ENCODE assay signal across 25 cellular contexts in the genomic region with DNA sequence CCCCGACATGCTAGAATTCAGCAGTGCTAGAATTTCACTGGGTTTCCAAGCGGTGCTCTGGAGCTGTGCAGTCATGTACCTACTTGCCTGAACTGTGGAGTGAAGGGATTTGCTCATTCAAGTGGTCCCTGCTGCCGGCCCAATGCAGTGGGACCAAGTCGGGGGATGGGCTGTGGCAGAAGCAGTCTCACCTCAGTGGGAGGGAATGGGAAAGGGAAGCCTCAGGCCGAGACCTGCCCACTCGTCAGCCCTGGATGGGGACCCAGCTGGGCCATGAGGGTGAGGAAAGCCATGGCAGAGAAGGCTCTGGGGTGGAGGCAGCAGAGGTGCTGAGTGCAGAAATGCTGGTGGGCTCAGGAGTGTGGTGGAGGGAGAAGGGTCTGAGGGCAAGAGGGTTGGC. TPM values are rescaled to one million over a fixed set of nuclear protein-coding genes. Genes with fewer than 3 reads are reported as not detected.
A peak's percentile ranks its signal among the peaks of the same experiment; 100 is the strongest.
DNase-seq lines count a peak whose midpoint lies in the region; ATAC-seq, FAIRE-seq and TF ChIP-seq lines count a peak whose summit lies in the region.
"Had no signal": no experiment of that assay in that cellular context is flagged by ENCODE, and none has a peak within 500 bp of the region (broad histone marks: within the 10 kb centered on the region; RNA-seq: fewer than 3 reads in every experiment).

No MANE protein-coding gene starts in this region.

- no peak for FAIRE-seq in astrocyte (lab: Jason Lieb, UNC)
- FAIRE-seq: GM12892 had no signal

- ATAC-seq in lower lobe of right lung: no peak
- ATAC-seq in thoracic aorta (ENCODE audit: insufficient number of reproducible peaks, low FRiP score, low read depth): no peak

- H3K4me3 ChIP-seq in astrocyte (ENCODE audit: insufficient read depth, low read depth, low read length) (no peak overlapping the region), lower lobe of right lung (no peak overlapping the region), thoracic aorta (no peak overlapping the region)
- H3K4me3 ChIP-seq: dorsolateral prefrontal cortex, testis had no signal

- H3K4me3 Mint-ChIP-seq in astrocyte (ENCODE audit: unreplicated experiment): peak overlapping the region; percentile 27
- H3K4me3 Mint-ChIP-seq: activated CD4-positive, alpha-beta T cell treated with anti-CD3 and anti-CD28 coated beads, Interleukin-2, amount 10 ng/mL, durations not matched to agents 7 days and 5 days; activated naive CD4-positive, alpha-beta T cell treated with anti-CD3 and anti-CD28 coated beads, Interleukin-2, amount 10 ng/mL, durations not matched to agents 7 days and 5 days had no signal

- H3K4me2 ChIP-seq in astrocyte (ENCODE audit: low read length): no peak overlapping the region

- H3K79me2 ChIP-seq in astrocyte (ENCODE audit: insufficient read depth, low read length): no peaks in the 10 kb centered on the region

- H3K27me3 Mint-ChIP-seq in astrocyte (ENCODE audit: low read depth, unreplicated experiment): peaks cover 9% of the 10 kb centered on the region
- H3K27me3 Mint-ChIP-seq: activated CD4-positive, alpha-beta T cell treated with anti-CD3 and anti-CD28 coated beads, Interleukin-2, amount 10 ng/mL, durations not matched to agents 7 days and 5 days; activated naive CD4-positive, alpha-beta T cell treated with anti-CD3 and anti-CD28 coated beads, Interleukin-2, amount 10 ng/mL, durations not matched to agents 7 days and 5 days had no signal

- peak overlapping the region; percentile 75 for H3K27ac Mint-ChIP-seq in astrocyte (ENCODE audit: unreplicated experiment)
- H3K27ac Mint-ChIP-seq: activated CD4-positive, alpha-beta T cell treated with anti-CD3 and anti-CD28 coated beads, Interleukin-2, amount 10 ng/mL, durations not matched to agents 7 days and 5 days; activated naive CD4-positive, alpha-beta T cell treated with anti-CD3 and anti-CD28 coated beads, Interleukin-2, amount 10 ng/mL, durations not matched to agents 7 days and 5 days had no signal

- intact Hi-C loops in lower lobe of right lung (cut with DNase I): no loop called here

- peaks cover 1% of the 10 kb centered on the region for H3K9me3 Mint-ChIP-seq in astrocyte (ENCODE audit: unreplicated experiment)
- H3K9me3 Mint-ChIP-seq: activated CD4-positive, alpha-beta T cell treated with anti-CD3 and anti-CD28 coated beads, Interleukin-2, amount 10 ng/mL, durations not matched to agents 7 days and 5 days; activated naive CD4-positive, alpha-beta T cell treated with anti-CD3 and anti-CD28 coated beads, Interleukin-2, amount 10 ng/mL, durations not matched to agents 7 days and 5 days had no signal

- H3K9ac ChIP-seq in astrocyte (ENCODE audit: low read length): no peak overlapping the region

- H3K27ac ChIP-seq in astrocyte (ENCODE audit: low read depth, low read length) (no peak overlapping the region), lower lobe of right lung (peak overlapping the region; percentile 80), thoracic aorta (peak overlapping the region; percentile 88 to 92)
- H3K27ac ChIP-seq: 22Rv1, HL-60 had no signal

- H3K36me3 ChIP-seq in astrocyte (ENCODE audit: insufficient read depth, low read length): no peaks in the 10 kb centered on the region
- no peaks in the 10 kb centered on the region for H3K36me3 ChIP-seq in lower lobe of right lung
- H3K36me3 ChIP-seq in thoracic aorta: no peaks in the 10 kb centered on the region
- H3K36me3 ChIP-seq: BE2C, brain microvascular endothelial cell had no signal

- no peaks in the 10 kb centered on the region for H3K9me3 ChIP-seq in astrocyte (ENCODE audit: insufficient read depth, low read depth, low read length)
- no peaks in the 10 kb centered on the region for H3K9me3 ChIP-seq in lower lobe of right lung
- H3K9me3 ChIP-seq in thoracic aorta: no peaks in the 10 kb centered on the region
- H3K9me3 ChIP-seq: BE2C, testis had no signal

- H3K4me1 ChIP-seq in astrocyte (ENCODE audit: insufficient read depth, low read length): peaks cover 36% of the 10 kb centered on the region
- peaks cover 40% of the 10 kb centered on the region for H3K4me1 ChIP-seq in lower lobe of right lung
- peaks cover 19 to 44% of the 10 kb centered on the region in 2 donors for H3K4me1 ChIP-seq in thoracic aorta (ENCODE audit: control insufficient read depth in 1 of 2, low read depth in 2 of 2)

- H3K36me3 Mint-ChIP-seq in astrocyte (ENCODE audit: low read depth, unreplicated experiment): peaks cover 6% of the 10 kb centered on the region

- TF ChIP-seq CTCF in astrocyte (IDR thresholded peaks at IDR 0.05; ENCODE audit: insufficient read depth, low read depth, low read length) (no peak), lower lobe of right lung (IDR thresholded peaks at IDR 0.05) (no peak), thoracic aorta (IDR thresholded peaks at IDR 0.05) (no peak)

- no peaks in the 10 kb centered on the region for H3K27me3 ChIP-seq in astrocyte (ENCODE audit: insufficient read depth, low read length)
- no peaks in the 10 kb centered on the region for H3K27me3 ChIP-seq in lower lobe of right lung (ENCODE audit: low read depth)
- H3K27me3 ChIP-seq in thoracic aorta (replicated peaks; ENCODE audit: insufficient read depth): no peaks in the 10 kb centered on the region
- H3K27me3 ChIP-seq: BE2C, brain microvascular endothelial cell, dorsolateral prefrontal cortex, testis had no signal

- H3K4me1 Mint-ChIP-seq in astrocyte (ENCODE audit: low read depth, unreplicated experiment): peaks cover 17% of the 10 kb centered on the region

- H2AFZ ChIP-seq in astrocyte (ENCODE audit: low read depth, low read length): no peak overlapping the region

- peak; percentile 58 for DNase-seq in DMS 273 (lab: John Stamatoyannopoulos, UW; ENCODE audit: unreplicated experiment)
- no peak for DNase-seq in DMS 273 treated with DMSO at 0.1 percent for 48 hours (lab: John Stamatoyannopoulos, UW)
- no peak for DNase-seq in astrocyte (ENCODE audit: low read depth)
- no peak for DNase-seq in lower lobe of right lung
- no peak for DNase-seq in thoracic aorta (ENCODE audit: low spot score)
- DNase-seq in NCI-H187 treated with DMSO at 0.1 percent for 48 hours (lab: John Stamatoyannopoulos, UW): no peak
- no peak for DNase-seq in RPMI8226
- no peak for DNase-seq in effector CD4-positive, alpha-beta T cell
- DNase-seq: activated CD4-positive, alpha-beta T cell treated with anti-CD3 and anti-CD28 coated beads, Interleukin-2, amount 10 ng/mL, durations not matched to agents 7 days and 5 days; activated naive CD4-positive, alpha-beta T cell treated with anti-CD3 and anti-CD28 coated beads, Interleukin-2, amount 10 ng/mL, durations not matched to agents 7 days and 5 days; activated T-cell treated with anti-CD3 and anti-CD28 coated beads for 4 hours; BE2C; brain microvascular endothelial cell; dorsolateral prefrontal cortex; hippocampal formation; kidney glomerular epithelial cell; NCI-H2081 treated with DMSO at 0.1 percent for 48 hours; NCI-H774; occipital lobe; stimulated activated CD4-positive, alpha-beta T cell treated with anti-CD3 and anti-CD28 coated beads, Interleukin-4, amount 100 ng/mL, for 4 hours; stimulated activated CD8-positive, alpha-beta memory T cell treated with anti-CD3 and anti-CD28 coated beads, Interleukin-4, amount 100 ng/mL, for 48 hours; testis had no signal

- peaks cover 47% of the 10 kb centered on the region for H4K20me1 ChIP-seq in astrocyte (ENCODE audit: insufficient read depth, low read length)

RNA-seq across cellular contexts. Expression of gene KLHL26, which starts 14.9 kb away (rescaled TPM):
- total RNA-seq in astrocyte (4.4 and 6.0 TPM in 2 replicates), lower lobe of right lung (14.5 TPM), thoracic aorta (10 to 100 TPM; 11.2 to 24.5 TPM)

RNA-seq across cellular contexts. Expression of gene CRTC1, which starts 31.7 kb away (rescaled TPM):
- total RNA-seq in astrocyte: 8.4 and 8.8 TPM in 2 replicates
- total RNA-seq in lower lobe of right lung: 16.2 TPM
- 10 to 100 TPM in 1 of 2 donors, 1 to 10 TPM in 1; 8.7 to 11.2 TPM for total RNA-seq in thoracic aorta

RNA-seq across cellular contexts. Expression of gene TMEM59L, which starts 39.1 kb away (rescaled TPM):
- 5.6 and 8.8 TPM in 2 replicates for total RNA-seq in astrocyte
- 1.1 TPM for total RNA-seq in lower lobe of right lung
- total RNA-seq in thoracic aorta: 1 to 10 TPM; 3.2 to 6.5 TPM

RNA-seq across cellular contexts. Expression of gene CRLF1, which starts 45.1 kb away (rescaled TPM):
- total RNA-seq in astrocyte: 18.5 and 53.1 TPM in 2 replicates
- total RNA-seq in lower lobe of right lung: 19.9 TPM
- 1,000 to 10,000 TPM in 1 of 2 donors, 10 to 100 TPM in 1; 85.9 to 1,063 TPM for total RNA-seq in thoracic aorta
- total RNA-seq: activated CD4-positive, alpha-beta T cell treated with anti-CD3 and anti-CD28 coated beads, Interleukin-2, amount 10 ng/mL, durations not matched to agents 7 days and 5 days had no signal
